Comparison of ENCODE assay signal across 9 cellular contexts in the genomic region with DNA sequence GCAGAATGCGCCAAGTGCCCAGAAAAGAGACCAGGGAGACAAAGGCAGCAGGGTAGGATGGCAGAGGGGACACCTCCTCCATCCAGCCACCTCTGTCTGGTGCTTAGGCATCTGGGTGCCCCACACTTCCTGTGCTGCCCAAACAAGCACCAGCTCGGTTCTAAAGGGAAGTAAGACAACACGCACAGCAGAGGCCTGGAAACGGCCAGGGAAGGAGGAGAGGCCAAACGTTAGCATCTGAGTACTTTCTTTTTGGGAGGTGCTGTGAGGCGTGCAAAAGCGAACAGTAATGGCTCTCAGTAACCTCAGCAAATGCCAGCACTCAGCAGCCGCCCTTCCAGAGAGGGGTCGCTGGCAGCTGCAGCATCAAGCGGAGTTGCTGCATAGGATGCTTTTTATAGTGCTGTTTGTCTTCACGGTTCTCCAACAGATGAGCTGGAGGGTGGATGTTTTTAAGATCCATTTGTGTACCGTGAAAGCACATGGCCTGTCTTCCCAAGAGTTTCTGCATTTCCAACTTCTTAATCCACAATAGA.
DNase-seq lines count a peak whose midpoint lies in the region; ATAC-seq and TF ChIP-seq lines count a peak whose summit lies in the region.
"Had no signal": no experiment of that assay in that cellular context is flagged by ENCODE, and none has a peak within 500 bp of the region (broad histone marks: within the 10 kb centered on the region; RNA-seq: fewer than 3 reads in every experiment).

No MANE protein-coding gene starts in this region.

- CTCF ChIA-PET in GM10248 (lab: Yijun Ruan, JAX), result interaction anchor here (0.9 to 2.5 kb wide), 5 partner anchors 8 to 16 kb away, joined by 3 to 11 read pairs (median 4); no protein-coding TSS in a partner anchor

- peak overlapping the region; percentile 90 for H3K27ac ChIP-seq in foreskin keratinocyte

- ATAC-seq in GM19395 (IDR thresholded peaks at IDR 0.05; ENCODE audit: unreplicated experiment) (peak; percentile 45), foreskin keratinocyte (peak; percentile 19), HG03108 (IDR thresholded peaks at IDR 0.05; ENCODE audit: unreplicated experiment) (no peak), HG02885 (IDR thresholded peaks at IDR 0.05; ENCODE audit: poor library complexity, unreplicated experiment) (no peak)
- ATAC-seq in stimulated activated naive B cell treated with anti-CD40 and anti-IgM and Interleukin-4, amounts not matched to agents 10 μg/mL and 1 μg/mL and 100 μg/mL, for 72 hours (replicated peaks), result peak; percentile 62 to 70

- H3K27ac Mint-ChIP-seq in stimulated activated naive B cell treated with anti-CD40 and anti-IgM and Interleukin-4, amounts not matched to agents 10 μg/mL and 1 μg/mL and 100 μg/mL, for 72 hours, result peak overlapping the region; percentile 53
- H3K27ac Mint-ChIP-seq: activated T-helper 2 cell treated with anti-CD3 and anti-CD28 coated beads, Interferon-gamma antibody, Interleukin-2, Interleukin-4, amounts not matched to agents 10 μg/mL and 5 μg/mL and 100 μg/mL, durations not matched to agents 14 hours and 24 hours and 36 hours had no signal

- H3K4me1 Mint-ChIP-seq in stimulated activated naive B cell treated with anti-CD40 and anti-IgM and Interleukin-4, amounts not matched to agents 10 μg/mL and 1 μg/mL and 100 μg/mL, for 72 hours, result peaks cover 28 to 32% of the 10 kb centered on the region in 2 donors

- peak overlapping the region; percentile 57 to 77 for H3K4me3 Mint-ChIP-seq in stimulated activated naive B cell treated with anti-CD40 and anti-IgM and Interleukin-4, amounts not matched to agents 10 μg/mL and 1 μg/mL and 100 μg/mL, for 72 hours

- H3K27me3 Mint-ChIP-seq in stimulated activated naive B cell treated with anti-CD40 and anti-IgM and Interleukin-4, amounts not matched to agents 10 μg/mL and 1 μg/mL and 100 μg/mL, for 72 hours, result peaks cover 10 to 25% of the 10 kb centered on the region in 2 donors

- H3K9me3 Mint-ChIP-seq in stimulated activated naive B cell treated with anti-CD40 and anti-IgM and Interleukin-4, amounts not matched to agents 10 μg/mL and 1 μg/mL and 100 μg/mL, for 72 hours, result no peaks in the 10 kb centered on the region
- H3K9me3 Mint-ChIP-seq: activated T-helper 2 cell treated with anti-CD3 and anti-CD28 coated beads, Interferon-gamma antibody, Interleukin-2, Interleukin-4, amounts not matched to agents 10 μg/mL and 5 μg/mL and 100 μg/mL, durations not matched to agents 14 hours and 24 hours and 36 hours had no signal

- DNase-seq in NOMO-1 treated with dmso at 0.1 percent for 144 hours (lab: John Stamatoyannopoulos, UW; ENCODE audit: unreplicated experiment) (peak; percentile 90), foreskin keratinocyte (no peak), GM10248 (ENCODE audit: extremely low spot score) (no peak), NCI-H526 (lab: John Stamatoyannopoulos, UW) (no peak)
- no peak for DNase-seq in stimulated activated naive B cell treated with anti-CD40 and anti-IgM and Interleukin-4, amounts not matched to agents 10 μg/mL and 1 μg/mL and 100 μg/mL, for 72 hours

- peaks cover 13% of the 10 kb centered on the region for H3K4me1 ChIP-seq in foreskin keratinocyte

- POLR2A ChIA-PET in GM10248 (lab: Yijun Ruan, JAX), result no interaction called here

- H3K27me3 ChIP-seq in foreskin keratinocyte, result no peaks in the 10 kb centered on the region

- no peaks in the 10 kb centered on the region for H3K36me3 Mint-ChIP-seq in stimulated activated naive B cell treated with anti-CD40 and anti-IgM and Interleukin-4, amounts not matched to agents 10 μg/mL and 1 μg/mL and 100 μg/mL, for 72 hours

- TF ChIP-seq CTCF in foreskin keratinocyte (conservative IDR thresholded peaks at IDR 0.05) (no peak), GM10248 (IDR thresholded peaks at IDR 0.05; ENCODE audit: control extremely low read depth, extremely low read depth, low read depth, missing control alignments) (no peak)

Comparison
In these comparisons a context has a peak if more than half of its experiments do, and no peak if none do; other contexts are left out.
1. ATAC-seq: peak in GM19395 (single experiment), foreskin keratinocyte (single experiment) and stimulated activated naive B cell treated with anti-CD40 and anti-IgM and Interleukin-4, amounts not matched to agents 10 μg/mL and 1 μg/mL and 100 μg/mL, for 72 hours (2 of 2); none in HG03108 (single experiment) and HG02885 (single experiment).